Comparison of ENCODE assay signal across 1 cellular context in the genomic region with DNA sequence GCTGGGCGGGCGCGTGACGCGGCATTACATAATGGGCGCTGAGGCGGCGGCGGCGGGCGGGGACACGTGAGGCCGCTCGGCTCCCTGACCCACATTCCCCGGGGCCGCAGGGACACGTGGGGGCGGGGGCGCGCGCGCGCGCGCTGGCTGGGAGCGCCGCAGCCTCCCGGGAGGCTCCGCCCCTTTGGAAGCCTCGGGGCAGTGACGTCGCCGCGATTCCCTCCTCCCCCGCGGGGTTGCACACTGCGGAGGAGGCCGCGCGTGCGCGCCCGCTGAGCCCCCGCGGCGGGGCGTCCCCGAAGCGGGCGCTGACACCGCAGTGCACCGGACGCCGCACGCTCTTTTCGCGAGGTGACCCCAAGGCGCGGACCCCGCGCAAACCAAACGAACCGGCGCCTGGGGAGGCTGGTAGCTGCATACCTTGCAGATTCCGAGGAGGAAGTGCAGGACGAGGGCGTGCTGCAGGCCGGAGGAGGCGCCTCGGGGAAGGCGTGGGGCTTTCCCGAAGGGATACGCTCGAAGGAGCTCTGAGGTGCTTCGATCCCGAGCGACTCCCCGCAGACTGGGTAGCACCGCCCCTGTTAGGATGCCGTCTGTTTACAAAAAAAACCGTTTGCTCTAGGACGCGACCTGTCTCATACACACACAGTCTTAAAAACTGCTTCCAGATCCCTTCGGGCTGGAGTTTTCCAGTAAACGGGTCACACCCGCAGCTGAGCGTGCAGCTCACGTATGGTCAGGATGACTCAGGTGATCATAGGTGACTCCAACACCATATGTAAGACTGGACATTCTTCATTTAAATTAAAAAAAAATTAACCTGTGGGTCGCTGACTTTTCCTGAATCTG.
A peak's percentile ranks its signal among the peaks of the same experiment; 100 is the strongest.
TF ChIP-seq lines count a peak whose summit lies in the region.

No MANE protein-coding gene starts in this region.

TF ChIP-seq in K562, 482 proteins besides CTCF, POLR2A, EP300 and RAD21 (continued from another document and continues in another):
- TF ChIP-seq ZBTB11 (CRISPR knock-in tag; IDR thresholded peaks at IDR 0.05) = no peak; a peak in 2 of 6 replicates
- TF ChIP-seq CXXC5 (CRISPR knock-in tag; IDR thresholded peaks at IDR 0.05) = peak; percentile 99
- TF ChIP-seq SLC30A9 (CRISPR knock-in tag; IDR thresholded peaks at IDR 0.05) = no peak
- TF ChIP-seq IFI16 (CRISPR knock-in tag; IDR thresholded peaks at IDR 0.05) = no peak
- TF ChIP-seq MGA (IDR thresholded peaks at IDR 0.05) = peak; percentile 95
- TF ChIP-seq U2AF2 (optimal IDR thresholded peaks at IDR 0.05; ENCODE audit: low read depth, low read length) = no peak
- no peak; the same call in 1 of the 2 replicates for TF ChIP-seq ATF1 (CRISPR knock-in tag; IDR thresholded peaks at IDR 0.05)
- TF ChIP-seq ATF1 (tag; IDR thresholded peaks at IDR 0.05) = peak; percentile 97
- TF ChIP-seq, protein P1, sequence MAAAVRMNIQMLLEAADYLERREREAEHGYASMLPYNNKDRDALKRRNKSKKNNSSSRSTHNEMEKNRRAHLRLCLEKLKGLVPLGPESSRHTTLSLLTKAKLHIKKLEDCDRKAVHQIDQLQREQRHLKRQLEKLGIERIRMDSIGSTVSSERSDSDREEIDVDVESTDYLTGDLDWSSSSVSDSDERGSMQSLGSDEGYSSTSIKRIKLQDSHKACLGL (CRISPR knock-in tag; IDR thresholded peaks at IDR 0.05; ENCODE audit: borderline replicate concordance, poor library complexity, severe bottlenecking) = no peak
- TF ChIP-seq CCAR2 (IDR thresholded peaks at IDR 0.05; ENCODE audit: low read depth, low read length) = no peak
- TF ChIP-seq POLR2AphosphoS2 (IDR thresholded peaks at IDR 0.05; ENCODE audit: low read length) = no peak
- TF ChIP-seq NUFIP1 (IDR thresholded peaks at IDR 0.05; ENCODE audit: partially characterized antibody) = peak; percentile 82
- peak; percentile 99 for TF ChIP-seq HNRNPLL (IDR thresholded peaks at IDR 0.05; ENCODE audit: low read depth, low read length, poor library complexity, severe bottlenecking)
- no peak; the same call in 1 of the 2 replicates for TF ChIP-seq PHB2 (IDR thresholded peaks at IDR 0.05; ENCODE audit: low read depth)
- peak; percentile 95 for TF ChIP-seq NRF1 (conservative IDR thresholded peaks at IDR 0.05 in 1 of 2, IDR thresholded peaks at IDR 0.05 in 1 of 2)
- TF ChIP-seq ARID1B (IDR thresholded peaks at IDR 0.05) = peak; percentile 40
- TF ChIP-seq CBX8 (IDR thresholded peaks at IDR 0.05; ENCODE audit: borderline replicate concordance, extremely low read depth, low read depth, low read length, poor library complexity, severe bottlenecking) = no peak
- no peak; the same call in 1 of the 2 replicates for TF ChIP-seq XRCC5 (IDR thresholded peaks at IDR 0.05; ENCODE audit: low read depth, low read length)
- TF ChIP-seq JUN (IDR thresholded peaks at IDR 0.05; ENCODE audit: borderline replicate concordance, low read depth, low read length) = peak; percentile 7
- 0 out of 2 replicates have a peak, but pooled peaks have one; percentile 84 for TF ChIP-seq JUN (CRISPR knock-in tag; IDR thresholded peaks at IDR 0.05; ENCODE audit: borderline replicate concordance)
- TF ChIP-seq, protein P2, sequence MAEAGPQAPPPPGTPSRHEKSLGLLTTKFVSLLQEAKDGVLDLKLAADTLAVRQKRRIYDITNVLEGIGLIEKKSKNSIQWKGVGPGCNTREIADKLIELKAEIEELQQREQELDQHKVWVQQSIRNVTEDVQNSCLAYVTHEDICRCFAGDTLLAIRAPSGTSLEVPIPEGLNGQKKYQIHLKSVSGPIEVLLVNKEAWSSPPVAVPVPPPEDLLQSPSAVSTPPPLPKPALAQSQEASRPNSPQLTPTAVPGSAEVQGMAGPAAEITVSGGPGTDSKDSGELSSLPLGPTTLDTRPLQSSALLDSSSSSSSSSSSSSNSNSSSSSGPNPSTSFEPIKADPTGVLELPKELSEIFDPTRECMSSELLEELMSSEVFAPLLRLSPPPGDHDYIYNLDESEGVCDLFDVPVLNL (CRISPR knock-in tag; IDR thresholded peaks at IDR 0.05; ENCODE audit: low read depth) = 0 out of 2 replicates have a peak, but pooled peaks have one; percentile 35
- TF ChIP-seq, protein P3, sequence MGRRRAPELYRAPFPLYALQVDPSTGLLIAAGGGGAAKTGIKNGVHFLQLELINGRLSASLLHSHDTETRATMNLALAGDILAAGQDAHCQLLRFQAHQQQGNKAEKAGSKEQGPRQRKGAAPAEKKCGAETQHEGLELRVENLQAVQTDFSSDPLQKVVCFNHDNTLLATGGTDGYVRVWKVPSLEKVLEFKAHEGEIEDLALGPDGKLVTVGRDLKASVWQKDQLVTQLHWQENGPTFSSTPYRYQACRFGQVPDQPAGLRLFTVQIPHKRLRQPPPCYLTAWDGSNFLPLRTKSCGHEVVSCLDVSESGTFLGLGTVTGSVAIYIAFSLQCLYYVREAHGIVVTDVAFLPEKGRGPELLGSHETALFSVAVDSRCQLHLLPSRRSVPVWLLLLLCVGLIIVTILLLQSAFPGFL (CRISPR knock-in tag; IDR thresholded peaks at IDR 0.05) = no peak
- no peak for TF ChIP-seq NCOA1 (IDR thresholded peaks at IDR 0.05; ENCODE audit: low read depth)
- 0 out of 2 replicates have a peak, but pooled peaks have one; percentile 30 for TF ChIP-seq GTF2F1 (IDR thresholded peaks at IDR 0.05; ENCODE audit: low read depth, low read length)
- peak in 1 of 2 experiments; percentile 84; a peak in 2 of 4 replicates for TF ChIP-seq TBL1XR1 (IDR thresholded peaks at IDR 0.05; ENCODE audit: low read length in 2 of 2)
- TF ChIP-seq MYC (IDR thresholded peaks at IDR 0.05; ENCODE audit: low read depth, low read length) = peak; percentile 97
- TF ChIP-seq MYC (CRISPR knock-in tag; IDR thresholded peaks at IDR 0.05; ENCODE audit: borderline replicate concordance, low read depth) = no peak
- TF ChIP-seq PHTF2 (CRISPR knock-in tag; IDR thresholded peaks at IDR 0.05) = no peak
- TF ChIP-seq, protein P4, sequence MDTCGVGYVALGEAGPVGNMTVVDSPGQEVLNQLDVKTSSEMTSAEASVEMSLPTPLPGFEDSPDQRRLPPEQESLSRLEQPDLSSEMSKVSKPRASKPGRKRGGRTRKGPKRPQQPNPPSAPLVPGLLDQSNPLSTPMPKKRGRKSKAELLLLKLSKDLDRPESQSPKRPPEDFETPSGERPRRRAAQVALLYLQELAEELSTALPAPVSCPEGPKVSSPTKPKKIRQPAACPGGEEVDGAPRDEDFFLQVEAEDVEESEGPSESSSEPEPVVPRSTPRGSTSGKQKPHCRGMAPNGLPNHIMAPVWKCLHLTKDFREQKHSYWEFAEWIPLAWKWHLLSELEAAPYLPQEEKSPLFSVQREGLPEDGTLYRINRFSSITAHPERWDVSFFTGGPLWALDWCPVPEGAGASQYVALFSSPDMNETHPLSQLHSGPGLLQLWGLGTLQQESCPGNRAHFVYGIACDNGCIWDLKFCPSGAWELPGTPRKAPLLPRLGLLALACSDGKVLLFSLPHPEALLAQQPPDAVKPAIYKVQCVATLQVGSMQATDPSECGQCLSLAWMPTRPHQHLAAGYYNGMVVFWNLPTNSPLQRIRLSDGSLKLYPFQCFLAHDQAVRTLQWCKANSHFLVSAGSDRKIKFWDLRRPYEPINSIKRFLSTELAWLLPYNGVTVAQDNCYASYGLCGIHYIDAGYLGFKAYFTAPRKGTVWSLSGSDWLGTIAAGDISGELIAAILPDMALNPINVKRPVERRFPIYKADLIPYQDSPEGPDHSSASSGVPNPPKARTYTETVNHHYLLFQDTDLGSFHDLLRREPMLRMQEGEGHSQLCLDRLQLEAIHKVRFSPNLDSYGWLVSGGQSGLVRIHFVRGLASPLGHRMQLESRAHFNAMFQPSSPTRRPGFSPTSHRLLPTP (IDR thresholded peaks at IDR 0.05; ENCODE audit: borderline replicate concordance, extremely low read depth, insufficient read length) = no peak
